Comparison of ENCODE assay signal across 1 cellular context in genomic region chr2:7022956-7023467, GRCh38.
TF ChIP-seq lines count a peak whose summit lies in the region.

No MANE protein-coding gene starts in this region.

TF ChIP-seq in A549, 52 proteins besides CTCF, POLR2A, EP300 and RAD21 (continued from another document):
- TF ChIP-seq REST (IDR thresholded peaks at IDR 0.05) (no peak), ZFP36 (IDR thresholded peaks at IDR 0.05; ENCODE audit: borderline replicate concordance, partially characterized antibody) (no peak), CHD4 (IDR thresholded peaks at IDR 0.05; ENCODE audit: borderline replicate concordance) (no peak), SREBF2 (IDR thresholded peaks at IDR 0.05) (no peak), CBX2 (IDR thresholded peaks at IDR 0.05; ENCODE audit: borderline replicate concordance, low read depth) (no peak)
